In the genomic region with DNA sequence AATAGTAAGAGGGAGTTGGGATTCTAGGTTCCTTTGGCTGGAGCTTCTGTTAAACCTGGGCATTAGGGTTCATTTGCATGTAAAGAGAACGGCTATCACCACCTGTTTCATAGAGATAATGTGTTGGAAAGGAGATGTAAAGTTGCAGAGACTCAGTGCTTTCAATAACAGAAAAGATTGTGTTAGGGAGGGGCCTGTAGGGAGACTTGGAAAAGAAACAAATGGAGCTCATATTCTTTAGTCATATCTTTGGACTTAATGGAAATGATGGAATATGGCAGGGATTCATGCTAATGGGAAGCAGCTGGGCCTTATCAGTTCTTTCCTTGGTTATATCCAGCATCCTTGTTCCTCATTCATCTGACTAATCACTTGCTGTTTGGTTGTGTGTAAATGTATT, we compare ENCODE assay signal across 19 cellular contexts.
DNase-seq lines count a peak whose midpoint lies in the region; ATAC-seq, FAIRE-seq and TF ChIP-seq lines count a peak whose summit lies in the region.
"Had no signal": no experiment of that assay in that cellular context is flagged by ENCODE, and none has a peak within 500 bp of the region (broad histone marks: within the 10 kb centered on the region; RNA-seq: fewer than 3 reads in every experiment).

No MANE protein-coding gene starts in this region.

- POLR2A ChIA-PET in HepG2 (lab: Yijun Ruan, JAX): no interaction called here

- no peak overlapping the region for H3K14ac ChIP-seq in mesenchymal stem cell (ENCODE audit: low read length in 2 of 2)
- H3K14ac ChIP-seq in H9 (ENCODE audit: insufficient read depth, low read length): no peak overlapping the region

- H2BK5ac ChIP-seq in mesenchymal stem cell (ENCODE audit: low read depth, low read length, poor library complexity, severe bottlenecking) (no peak overlapping the region), H9 (ENCODE audit: insufficient read length, low read length) (no peak overlapping the region)

- H3K9me3 ChIP-seq in BE2C (no peaks in the 10 kb centered on the region), mesenchymal stem cell (ENCODE audit: control insufficient read depth, low read length) (no peaks in the 10 kb centered on the region), HepG2 (ENCODE audit: low read length) (no peaks in the 10 kb centered on the region), H9 (ENCODE audit: control insufficient read depth, low read depth, low read length) (no peaks in the 10 kb centered on the region)
- H3K9me3 ChIP-seq: lower lobe of right lung, MG63, spleen had no signal

- H3K79me1 ChIP-seq in mesenchymal stem cell (replicated peaks; ENCODE audit: low read length, poor library complexity, severe bottlenecking) (peaks cover 1% of the 10 kb centered on the region), H9 (ENCODE audit: insufficient read depth, low read depth, low read length, poor library complexity, severe bottlenecking) (no peaks in the 10 kb centered on the region)

- no peaks in the 10 kb centered on the region for H3K79me2 ChIP-seq in HepG2 (ENCODE audit: insufficient read depth, low read length)
- no peaks in the 10 kb centered on the region for H3K79me2 ChIP-seq in H9 (ENCODE audit: insufficient read depth, low read length)

- H3K4me3 ChIP-seq in BE2C (ENCODE audit: low read depth, low read length): no peak overlapping the region; the same call in 1 of the 2 replicates
- H3K4me3 ChIP-seq in mesenchymal stem cell (ENCODE audit: insufficient read depth in 1 of 2, low read depth in 1 of 2, low read length in 2 of 2): no peak overlapping the region
- H3K4me3 ChIP-seq in HepG2 (replicated peaks in 1 of 3; ENCODE audit: insufficient read depth in 1 of 3, low read depth in 2 of 3, low read length in 3 of 3): no peak overlapping the region
- H3K4me3 ChIP-seq: lower lobe of right lung, MG63, spleen had no signal

- H3K27me3 ChIP-seq in BE2C: no peaks in the 10 kb centered on the region
- H3K27me3 ChIP-seq in mesenchymal stem cell (ENCODE audit: control insufficient read depth in 1 of 2, insufficient read depth in 1 of 2, low read length in 2 of 2): no peaks in the 10 kb centered on the region
- H3K27me3 ChIP-seq in HepG2 (ENCODE audit: control insufficient read depth in 1 of 2, insufficient read depth in 2 of 2, low read length in 2 of 2): no peaks in the 10 kb centered on the region; a peak in 1 of 5 replicates
- H3K27me3 ChIP-seq in H9 (ENCODE audit: insufficient read depth, low read length): no peaks in the 10 kb centered on the region
- H3K27me3 ChIP-seq: MG63, spleen had no signal

- ATAC-seq in HepG2 (no peak), GM21423 (IDR thresholded peaks at IDR 0.05; ENCODE audit: unreplicated experiment) (no peak)
- ATAC-seq: activated CD8-positive, alpha-beta T cell treated with anti-CD3 and anti-CD28 coated beads for 36 hours; stimulated activated naive CD8-positive, alpha-beta T cell treated with anti-CD3 and anti-CD28 coated beads, Interleukin-15, amount 100 ng/mL, for 72 hours had no signal

- H3K4me2 ChIP-seq in mesenchymal stem cell (ENCODE audit: low read length, poor library complexity, severe bottlenecking): no peak overlapping the region
- no peak overlapping the region for H3K4me2 ChIP-seq in HepG2 (ENCODE audit: low read depth, low read length)
- H3K4me2 ChIP-seq in H9 (ENCODE audit: insufficient read depth, insufficient read length, low read length): no peak overlapping the region

- H3K4me1 Mint-ChIP-seq in H9: peaks cover 29 to 32% of the 10 kb centered on the region in 2 experiments

- no peak for FAIRE-seq in HepG2 (lab: Jason Lieb, UNC)

- intact Hi-C loops in HepG2 (cut with micrococcal nuclease; ENCODE audit: unreplicated experiment): no loop called here

- no peak for TF ChIP-seq RAD21 in HepG2 (CRISPR knock-in tag; IDR thresholded peaks at IDR 0.05)

- H3K9ac ChIP-seq in mesenchymal stem cell (ENCODE audit: low read length): peak overlapping the region; percentile 23
- no peak overlapping the region for H3K9ac ChIP-seq in HepG2 (ENCODE audit: insufficient read depth, low read depth, low read length)
- H3K9ac ChIP-seq in H9 (ENCODE audit: extremely low read depth, insufficient read length, low read length): no peak overlapping the region

- no peak overlapping the region for H2AFZ ChIP-seq in mesenchymal stem cell (ENCODE audit: low read depth, low read length)
- H2AFZ ChIP-seq in HepG2 (ENCODE audit: low read length): no peak overlapping the region
- no peak overlapping the region for H2AFZ ChIP-seq in H9 (ENCODE audit: low read length)

- no peak overlapping the region for H4K8ac ChIP-seq in mesenchymal stem cell (ENCODE audit: low read length)
- H4K8ac ChIP-seq in H9 (replicated peaks; ENCODE audit: insufficient read length, low read depth, low read length): no peak overlapping the region

- H3K23ac ChIP-seq in mesenchymal stem cell (ENCODE audit: low read length in 2 of 2) (no peak overlapping the region), H9 (ENCODE audit: insufficient read length, low read depth, low read length) (no peak overlapping the region)

- in situ Hi-C loops in HepG2 (cut with HindIII; ENCODE audit: extremely low pct_ligation_motif_present, low pct_unique_long_range_greater_than_20kb): no loop called here

- no peak for TF ChIP-seq CTCF in BE2C (IDR thresholded peaks at IDR 0.05; ENCODE audit: low read depth, low read length)
- TF ChIP-seq CTCF in HepG2 (CRISPR knock-in tag; IDR thresholded peaks at IDR 0.05): no peak
- TF ChIP-seq CTCF in H9 (conservative IDR thresholded peaks at IDR 0.05): no peak

- H3K18ac ChIP-seq in mesenchymal stem cell (ENCODE audit: low read depth in 1 of 2, low read length in 2 of 2): no peak overlapping the region
- no peak overlapping the region for H3K18ac ChIP-seq in H9 (ENCODE audit: insufficient read length, low read depth, low read length)

- peak overlapping the region in 1 of 3 experiments; percentile 78; a peak in 2 of 7 replicates for H3K27ac Mint-ChIP-seq in H9
- H3K27ac Mint-ChIP-seq: activated CD8-positive, alpha-beta T cell treated with anti-CD3 and anti-CD28 coated beads for 36 hours; stimulated activated naive CD8-positive, alpha-beta T cell treated with anti-CD3 and anti-CD28 coated beads, Interleukin-15, amount 100 ng/mL, for 72 hours had no signal

- no peak overlapping the region for H2BK12ac ChIP-seq in mesenchymal stem cell (ENCODE audit: low read length in 2 of 2)
- H2BK12ac ChIP-seq in H9 (ENCODE audit: insufficient read length, low read depth, low read length): no peak overlapping the region

- WGBS in mesenchymal stem cell: 95% methylated on average over 1 of the region's 1 CpG
- 100% methylated on average over 1 of the region's 1 CpG for whole genome bisulfite sequencing in HepG2 (ENCODE audit: low lambda C conversion rate)
- WGBS in H9 (ENCODE audit: extremely low coverage, insufficient read length, low lambda C conversion rate): no CpG with 5 or more reads among the region's 1 CpG

- H4K91ac ChIP-seq in mesenchymal stem cell (ENCODE audit: low read length) (no peak overlapping the region), H9 (ENCODE audit: insufficient read length, low read depth, low read length) (no peak overlapping the region)

- H3K36me3 ChIP-seq in BE2C (no peaks in the 10 kb centered on the region), mesenchymal stem cell (ENCODE audit: control insufficient read depth in 1 of 2, insufficient read depth in 2 of 2, low read depth in 1 of 2, low read length in 2 of 2) (peaks cover 0 to 28% of the 10 kb centered on the region in 2 experiments), HepG2 (replicated peaks in 1 of 2; ENCODE audit: control insufficient read depth in 1 of 2, insufficient read depth in 2 of 2, low read length in 2 of 2) (peaks cover 1 to 10% of the 10 kb centered on the region in 2 experiments; a peak in 3 of 5 replicates)

- no peak overlapping the region for H3K4ac ChIP-seq in mesenchymal stem cell (ENCODE audit: low read depth in 1 of 2, low read length in 2 of 2)
- H3K4ac ChIP-seq in H9 (ENCODE audit: low read depth, low read length): no peak overlapping the region

- H2AK5ac ChIP-seq in mesenchymal stem cell (ENCODE audit: low read length, severe bottlenecking) (no peak overlapping the region), H9 (ENCODE audit: insufficient read length, low read length) (no peak overlapping the region)

- H2BK120ac ChIP-seq in mesenchymal stem cell (ENCODE audit: low read depth, low read length): no peak overlapping the region
- no peak overlapping the region for H2BK120ac ChIP-seq in H9 (ENCODE audit: low read depth, low read length, poor library complexity, severe bottlenecking)

- H3K4me1 ChIP-seq in BE2C: peaks cover 17% of the 10 kb centered on the region
- H3K4me1 ChIP-seq in mesenchymal stem cell (ENCODE audit: control insufficient read depth, insufficient read depth, low read depth, low read length): no peaks in the 10 kb centered on the region
- H3K4me1 ChIP-seq in HepG2 (ENCODE audit: insufficient read depth, low read length): no peaks in the 10 kb centered on the region
- H3K4me1 ChIP-seq in H9 (ENCODE audit: insufficient read depth, low read length): peaks cover 4% of the 10 kb centered on the region; the same call in 1 of the 2 replicates
- H3K4me1 ChIP-seq: lower lobe of right lung, spleen had no signal

- H2BK20ac ChIP-seq in H9 (ENCODE audit: low read depth, low read length, poor library complexity, severe bottlenecking): no peak overlapping the region

- TF ChIP-seq POLR2A in HepG2 (IDR thresholded peaks at IDR 0.05; ENCODE audit: insufficient read depth in 1 of 2, low read depth in 2 of 2, low read length in 2 of 2): no peak

- H3K56ac ChIP-seq in H9 (ENCODE audit: insufficient read length, low read depth, low read length): no peak overlapping the region

- H3K9me3 Mint-ChIP-seq in H9: no peaks in the 10 kb centered on the region
- H3K9me3 Mint-ChIP-seq: activated CD8-positive, alpha-beta T cell treated with anti-CD3 and anti-CD28 coated beads for 36 hours; stimulated activated naive CD8-positive, alpha-beta T cell treated with anti-CD3 and anti-CD28 coated beads, Interleukin-15, amount 100 ng/mL, for 72 hours had no signal

- peak; percentile 46 for DNase-seq in BE2C
- peak; percentile 58 for DNase-seq in NCI-H526 treated with DMSO at 0.1 percent for 48 hours (lab: John Stamatoyannopoulos, UW)
- peak; percentile 13 for DNase-seq in fibroblast of gingiva (ENCODE audit: low read depth)
- no peak for DNase-seq in mesenchymal stem cell
- no peak for DNase-seq in T-helper 1 cell
- DNase-seq in HepG2 (ENCODE audit: low spot score): no peak
- DNase-seq in H9: no peak
- DNase-seq: activated CD4-positive, CD25-positive, alpha-beta regulatory T cell; activated CD8-positive, alpha-beta T cell treated with anti-CD3 and anti-CD28 coated beads for 36 hours; activated naive CD4-positive, alpha-beta T cell treated with Interleukin-2 at 50 U/mL for 16 hours; activated T-cell treated with anti-CD3 and anti-CD28 coated beads, Interleukin-2, amount 50 U/mL, for 1 hour; lower lobe of right lung; MG63; NCI-H1694; NCI-H82; spleen; stimulated activated CD4-positive, alpha-beta T cell treated with anti-CD3 and anti-CD28 coated beads, Interleukin-4, amount 100 ng/mL, for 4 hours; stimulated activated naive CD8-positive, alpha-beta T cell treated with anti-CD3 and anti-CD28 coated beads, Interleukin-15, amount 100 ng/mL, for 72 hours had no signal

- H3T11ph ChIP-seq in H9 (ENCODE audit: low read length): no peak overlapping the region

- H4K20me1 ChIP-seq in HepG2 (ENCODE audit: insufficient read depth, low read length) (no peaks in the 10 kb centered on the region), H9 (ENCODE audit: control insufficient read depth, insufficient read depth, insufficient read length) (no peaks in the 10 kb centered on the region)

- H2BK15ac ChIP-seq in mesenchymal stem cell (ENCODE audit: low read depth, poor library complexity, severe bottlenecking) (no peak overlapping the region), H9 (ENCODE audit: low read depth, low read length) (no peak overlapping the region)

- no peak overlapping the region for H4K5ac ChIP-seq in H9 (ENCODE audit: insufficient read length, low read depth, low read length)

- no peaks in the 10 kb centered on the region for H3K27me3 Mint-ChIP-seq in H9 (ENCODE audit: low read depth)
- H3K27me3 Mint-ChIP-seq: activated CD8-positive, alpha-beta T cell treated with anti-CD3 and anti-CD28 coated beads for 36 hours; stimulated activated naive CD8-positive, alpha-beta T cell treated with anti-CD3 and anti-CD28 coated beads, Interleukin-15, amount 100 ng/mL, for 72 hours had no signal

- no peaks in the 10 kb centered on the region for H3K23me2 ChIP-seq in H9 (ENCODE audit: insufficient read length, low read depth, low read length, poor library complexity, severe bottlenecking)

- no peak overlapping the region for H3K4me3 Mint-ChIP-seq in H9
- H3K4me3 Mint-ChIP-seq: activated CD8-positive, alpha-beta T cell treated with anti-CD3 and anti-CD28 coated beads for 36 hours; stimulated activated naive CD8-positive, alpha-beta T cell treated with anti-CD3 and anti-CD28 coated beads, Interleukin-15, amount 100 ng/mL, for 72 hours had no signal

- CTCF ChIA-PET in HepG2 (lab: Yijun Ruan, JAX; ENCODE audit: low intra/inter-chr PET ratio, low total read pairs): no interaction called here

- H3K27ac ChIP-seq in mesenchymal stem cell (ENCODE audit: low read length, poor library complexity, severe bottlenecking) (no peak overlapping the region), HepG2 (ENCODE audit: extremely low read length, insufficient read depth, low read length) (no peak overlapping the region), H9 (ENCODE audit: insufficient read length, low read depth, low read length) (no peak overlapping the region)
- H3K27ac ChIP-seq: lower lobe of right lung, spleen had no signal

- H3K36me3 Mint-ChIP-seq in H9 (ENCODE audit: insufficient read depth in 1 of 3, low read depth in 3 of 3): peaks cover 11 to 35% (median 26%) of the 10 kb centered on the region in 3 experiments

- BruUV-seq in HepG2 (replicated peaks; lab: Mats Ljungman, UMichigan): no TSS peak

- TF ChIP-seq EP300 in HepG2 (IDR thresholded peaks at IDR 0.05; ENCODE audit: low read depth in 2 of 2, low read length in 2 of 2): no peak
- TF ChIP-seq EP300 in HepG2 (CRISPR knock-in tag; IDR thresholded peaks at IDR 0.05; ENCODE audit: borderline replicate concordance): no peak

Comparison
In these comparisons a context has a peak if more than half of its experiments do, and no peak if none do; other contexts are left out.
1. DNase-seq: peak in BE2C (single experiment), NCI-H526 treated with DMSO at 0.1 percent for 48 hours (single experiment) and fibroblast of gingiva (single experiment); none in mesenchymal stem cell (single experiment), T-helper 1 cell (0 of 5), HepG2 (single experiment) and H9 (single experiment).